In the genomic region with DNA sequence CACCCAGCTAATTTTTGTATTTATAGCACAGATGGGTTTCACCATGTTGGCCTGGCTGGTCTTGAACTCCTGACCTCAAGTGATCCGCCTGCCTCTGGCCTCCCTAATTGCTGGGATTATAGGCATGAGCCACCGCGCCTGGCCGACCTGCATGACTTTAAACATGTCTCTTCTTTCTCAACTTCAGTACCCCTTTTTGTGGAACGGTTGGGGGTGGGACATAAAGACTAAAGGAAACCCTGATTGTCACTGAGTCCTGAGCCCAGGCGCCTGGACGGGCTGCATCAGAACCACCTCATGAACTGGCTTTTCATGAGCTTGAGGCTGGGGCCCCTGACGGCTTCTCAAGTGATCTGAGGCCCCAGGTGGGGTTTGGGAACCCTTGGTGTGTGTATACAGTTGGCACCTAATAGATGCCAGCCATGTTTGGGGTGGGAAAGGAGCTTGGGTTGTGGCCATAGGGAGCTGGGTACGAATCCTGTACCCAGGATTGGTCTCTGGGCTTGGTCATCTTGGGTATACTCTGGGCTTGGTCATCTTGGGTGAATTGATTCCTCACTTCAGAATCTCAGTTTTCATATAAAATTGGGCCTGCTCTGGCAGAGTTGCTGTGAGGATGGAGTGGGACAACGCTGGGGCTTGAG, we compare ENCODE assay signal across 2 cellular contexts.
TF ChIP-seq lines count a peak whose summit lies in the region.

No MANE protein-coding gene starts in this region.

TF ChIP-seq in SK-N-SH, 30 proteins besides CTCF, POLR2A, EP300 and RAD21 (continued from another document):
- TF ChIP-seq, protein P1, sequence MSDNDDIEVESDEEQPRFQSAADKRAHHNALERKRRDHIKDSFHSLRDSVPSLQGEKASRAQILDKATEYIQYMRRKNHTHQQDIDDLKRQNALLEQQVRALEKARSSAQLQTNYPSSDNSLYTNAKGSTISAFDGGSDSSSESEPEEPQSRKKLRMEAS (IDR thresholded peaks at IDR 0.05; ENCODE audit: low read depth): no peak
- TF ChIP-seq, protein P2, sequence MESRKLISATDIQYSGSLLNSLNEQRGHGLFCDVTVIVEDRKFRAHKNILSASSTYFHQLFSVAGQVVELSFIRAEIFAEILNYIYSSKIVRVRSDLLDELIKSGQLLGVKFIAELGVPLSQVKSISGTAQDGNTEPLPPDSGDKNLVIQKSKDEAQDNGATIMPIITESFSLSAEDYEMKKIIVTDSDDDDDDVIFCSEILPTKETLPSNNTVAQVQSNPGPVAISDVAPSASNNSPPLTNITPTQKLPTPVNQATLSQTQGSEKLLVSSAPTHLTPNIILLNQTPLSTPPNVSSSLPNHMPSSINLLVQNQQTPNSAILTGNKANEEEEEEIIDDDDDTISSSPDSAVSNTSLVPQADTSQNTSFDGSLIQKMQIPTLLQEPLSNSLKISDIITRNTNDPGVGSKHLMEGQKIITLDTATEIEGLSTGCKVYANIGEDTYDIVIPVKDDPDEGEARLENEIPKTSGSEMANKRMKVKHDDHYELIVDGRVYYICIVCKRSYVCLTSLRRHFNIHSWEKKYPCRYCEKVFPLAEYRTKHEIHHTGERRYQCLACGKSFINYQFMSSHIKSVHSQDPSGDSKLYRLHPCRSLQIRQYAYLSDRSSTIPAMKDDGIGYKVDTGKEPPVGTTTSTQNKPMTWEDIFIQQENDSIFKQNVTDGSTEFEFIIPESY (IDR thresholded peaks at IDR 0.05; ENCODE audit: borderline replicate concordance, low read depth): no peak
- TF ChIP-seq NFIC (IDR thresholded peaks at IDR 0.05; ENCODE audit: borderline replicate concordance) (no peak), POLR2AphosphoS5 (IDR thresholded peaks at IDR 0.05; ENCODE audit: low read depth, low read length) (no peak), YY1 (IDR thresholded peaks at IDR 0.05; ENCODE audit: low read depth) (no peak), RFX5 (IDR thresholded peaks at IDR 0.05; ENCODE audit: low read length) (no peak), SIN3A (IDR thresholded peaks at IDR 0.05; ENCODE audit: borderline replicate concordance, low read depth, low read length) (no peak), JUND (IDR thresholded peaks at IDR 0.05) (no peak), GABPA (IDR thresholded peaks at IDR 0.05; ENCODE audit: low read depth) (no peak), NRF1 (IDR thresholded peaks at IDR 0.05; ENCODE audit: low read depth, low read length) (no peak), MEF2A (IDR thresholded peaks at IDR 0.05; ENCODE audit: borderline replicate concordance, low read depth) (no peak), RXRA (IDR thresholded peaks at IDR 0.05; ENCODE audit: borderline replicate concordance, low read depth) (no peak), TAF1 (IDR thresholded peaks at IDR 0.05; ENCODE audit: borderline replicate concordance, low read depth, low read length) (no peak), SMC3 (IDR thresholded peaks at IDR 0.05; ENCODE audit: low read depth, low read length) (no peak), TCF12 (IDR thresholded peaks at IDR 0.05) (no peak), FOSL2 (IDR thresholded peaks at IDR 0.05; ENCODE audit: borderline replicate concordance, low read depth) (no peak), ELF1 (IDR thresholded peaks at IDR 0.05) (no peak)
- TF ChIP-seq, protein P3, sequence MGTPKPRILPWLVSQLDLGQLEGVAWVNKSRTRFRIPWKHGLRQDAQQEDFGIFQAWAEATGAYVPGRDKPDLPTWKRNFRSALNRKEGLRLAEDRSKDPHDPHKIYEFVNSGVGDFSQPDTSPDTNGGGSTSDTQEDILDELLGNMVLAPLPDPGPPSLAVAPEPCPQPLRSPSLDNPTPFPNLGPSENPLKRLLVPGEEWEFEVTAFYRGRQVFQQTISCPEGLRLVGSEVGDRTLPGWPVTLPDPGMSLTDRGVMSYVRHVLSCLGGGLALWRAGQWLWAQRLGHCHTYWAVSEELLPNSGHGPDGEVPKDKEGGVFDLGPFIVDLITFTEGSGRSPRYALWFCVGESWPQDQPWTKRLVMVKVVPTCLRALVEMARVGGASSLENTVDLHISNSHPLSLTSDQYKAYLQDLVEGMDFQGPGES (IDR thresholded peaks at IDR 0.05; ENCODE audit: low read depth, low read length): no peak
- TF ChIP-seq, protein P4, sequence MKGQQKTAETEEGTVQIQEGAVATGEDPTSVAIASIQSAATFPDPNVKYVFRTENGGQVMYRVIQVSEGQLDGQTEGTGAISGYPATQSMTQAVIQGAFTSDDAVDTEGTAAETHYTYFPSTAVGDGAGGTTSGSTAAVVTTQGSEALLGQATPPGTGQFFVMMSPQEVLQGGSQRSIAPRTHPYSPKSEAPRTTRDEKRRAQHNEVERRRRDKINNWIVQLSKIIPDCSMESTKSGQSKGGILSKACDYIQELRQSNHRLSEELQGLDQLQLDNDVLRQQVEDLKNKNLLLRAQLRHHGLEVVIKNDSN (IDR thresholded peaks at IDR 0.05; ENCODE audit: borderline replicate concordance, low read depth): no peak

TF ChIP-seq in SK-N-SH treated with all-trans-retinoic acid at 6 μM for 48 hours, 23 proteins besides CTCF, POLR2A, EP300 and RAD21 (continued from another document):
- TF ChIP-seq, protein P5, sequence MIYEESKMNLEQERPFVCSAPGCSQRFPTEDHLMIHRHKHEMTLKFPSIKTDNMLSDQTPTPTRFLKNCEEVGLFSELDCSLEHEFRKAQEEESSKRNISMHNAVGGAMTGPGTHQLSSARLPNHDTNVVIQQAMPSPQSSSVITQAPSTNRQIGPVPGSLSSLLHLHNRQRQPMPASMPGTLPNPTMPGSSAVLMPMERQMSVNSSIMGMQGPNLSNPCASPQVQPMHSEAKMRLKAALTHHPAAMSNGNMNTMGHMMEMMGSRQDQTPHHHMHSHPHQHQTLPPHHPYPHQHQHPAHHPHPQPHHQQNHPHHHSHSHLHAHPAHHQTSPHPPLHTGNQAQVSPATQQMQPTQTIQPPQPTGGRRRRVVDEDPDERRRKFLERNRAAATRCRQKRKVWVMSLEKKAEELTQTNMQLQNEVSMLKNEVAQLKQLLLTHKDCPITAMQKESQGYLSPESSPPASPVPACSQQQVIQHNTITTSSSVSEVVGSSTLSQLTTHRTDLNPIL (CRISPR knock-in tag; IDR thresholded peaks at IDR 0.05; ENCODE audit: low read depth): no peak
- TF ChIP-seq TCF4 (CRISPR knock-in tag; IDR thresholded peaks at IDR 0.05; ENCODE audit: borderline replicate concordance) (no peak), PPARA (CRISPR knock-in tag; IDR thresholded peaks at IDR 0.05; ENCODE audit: borderline replicate concordance) (no peak), ZNF70 (CRISPR knock-in tag; IDR thresholded peaks at IDR 0.05) (no peak), ZNF565 (CRISPR knock-in tag; conservative IDR thresholded peaks at IDR 0.05; ENCODE audit: low read depth) (no peak), ZC3H10 (CRISPR knock-in tag; IDR thresholded peaks at IDR 0.05) (no peak), ARNTL (CRISPR knock-in tag; IDR thresholded peaks at IDR 0.05; ENCODE audit: borderline replicate concordance, low read depth) (no peak), GLIS3 (CRISPR knock-in tag; IDR thresholded peaks at IDR 0.05) (no peak), ZFP30 (CRISPR knock-in tag; IDR thresholded peaks at IDR 0.05) (no peak)
- TF ChIP-seq, protein P6, sequence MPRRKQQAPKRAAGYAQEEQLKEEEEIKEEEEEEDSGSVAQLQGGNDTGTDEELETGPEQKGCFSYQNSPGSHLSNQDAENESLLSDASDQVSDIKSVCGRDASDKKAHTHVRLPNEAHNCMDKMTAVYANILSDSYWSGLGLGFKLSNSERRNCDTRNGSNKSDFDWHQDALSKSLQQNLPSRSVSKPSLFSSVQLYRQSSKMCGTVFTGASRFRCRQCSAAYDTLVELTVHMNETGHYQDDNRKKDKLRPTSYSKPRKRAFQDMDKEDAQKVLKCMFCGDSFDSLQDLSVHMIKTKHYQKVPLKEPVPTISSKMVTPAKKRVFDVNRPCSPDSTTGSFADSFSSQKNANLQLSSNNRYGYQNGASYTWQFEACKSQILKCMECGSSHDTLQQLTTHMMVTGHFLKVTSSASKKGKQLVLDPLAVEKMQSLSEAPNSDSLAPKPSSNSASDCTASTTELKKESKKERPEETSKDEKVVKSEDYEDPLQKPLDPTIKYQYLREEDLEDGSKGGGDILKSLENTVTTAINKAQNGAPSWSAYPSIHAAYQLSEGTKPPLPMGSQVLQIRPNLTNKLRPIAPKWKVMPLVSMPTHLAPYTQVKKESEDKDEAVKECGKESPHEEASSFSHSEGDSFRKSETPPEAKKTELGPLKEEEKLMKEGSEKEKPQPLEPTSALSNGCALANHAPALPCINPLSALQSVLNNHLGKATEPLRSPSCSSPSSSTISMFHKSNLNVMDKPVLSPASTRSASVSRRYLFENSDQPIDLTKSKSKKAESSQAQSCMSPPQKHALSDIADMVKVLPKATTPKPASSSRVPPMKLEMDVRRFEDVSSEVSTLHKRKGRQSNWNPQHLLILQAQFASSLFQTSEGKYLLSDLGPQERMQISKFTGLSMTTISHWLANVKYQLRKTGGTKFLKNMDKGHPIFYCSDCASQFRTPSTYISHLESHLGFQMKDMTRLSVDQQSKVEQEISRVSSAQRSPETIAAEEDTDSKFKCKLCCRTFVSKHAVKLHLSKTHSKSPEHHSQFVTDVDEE (CRISPR knock-in tag; IDR thresholded peaks at IDR 0.05): no peak
- TF ChIP-seq, protein P7, sequence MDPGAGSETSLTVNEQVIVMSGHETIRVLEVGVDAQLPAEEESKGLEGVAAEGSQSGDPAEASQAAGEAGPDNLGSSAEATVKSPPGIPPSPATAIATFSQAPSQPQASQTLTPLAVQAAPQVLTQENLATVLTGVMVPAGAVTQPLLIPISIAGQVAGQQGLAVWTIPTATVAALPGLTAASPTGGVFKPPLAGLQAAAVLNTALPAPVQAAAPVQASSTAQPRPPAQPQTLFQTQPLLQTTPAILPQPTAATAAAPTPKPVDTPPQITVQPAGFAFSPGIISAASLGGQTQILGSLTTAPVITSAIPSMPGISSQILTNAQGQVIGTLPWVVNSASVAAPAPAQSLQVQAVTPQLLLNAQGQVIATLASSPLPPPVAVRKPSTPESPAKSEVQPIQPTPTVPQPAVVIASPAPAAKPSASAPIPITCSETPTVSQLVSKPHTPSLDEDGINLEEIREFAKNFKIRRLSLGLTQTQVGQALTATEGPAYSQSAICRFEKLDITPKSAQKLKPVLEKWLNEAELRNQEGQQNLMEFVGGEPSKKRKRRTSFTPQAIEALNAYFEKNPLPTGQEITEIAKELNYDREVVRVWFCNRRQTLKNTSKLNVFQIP (CRISPR knock-in tag; IDR thresholded peaks at IDR 0.05; ENCODE audit: borderline replicate concordance, low read depth): no peak
